Comparison of ENCODE assay signal across 8 cellular contexts in the genomic region with DNA sequence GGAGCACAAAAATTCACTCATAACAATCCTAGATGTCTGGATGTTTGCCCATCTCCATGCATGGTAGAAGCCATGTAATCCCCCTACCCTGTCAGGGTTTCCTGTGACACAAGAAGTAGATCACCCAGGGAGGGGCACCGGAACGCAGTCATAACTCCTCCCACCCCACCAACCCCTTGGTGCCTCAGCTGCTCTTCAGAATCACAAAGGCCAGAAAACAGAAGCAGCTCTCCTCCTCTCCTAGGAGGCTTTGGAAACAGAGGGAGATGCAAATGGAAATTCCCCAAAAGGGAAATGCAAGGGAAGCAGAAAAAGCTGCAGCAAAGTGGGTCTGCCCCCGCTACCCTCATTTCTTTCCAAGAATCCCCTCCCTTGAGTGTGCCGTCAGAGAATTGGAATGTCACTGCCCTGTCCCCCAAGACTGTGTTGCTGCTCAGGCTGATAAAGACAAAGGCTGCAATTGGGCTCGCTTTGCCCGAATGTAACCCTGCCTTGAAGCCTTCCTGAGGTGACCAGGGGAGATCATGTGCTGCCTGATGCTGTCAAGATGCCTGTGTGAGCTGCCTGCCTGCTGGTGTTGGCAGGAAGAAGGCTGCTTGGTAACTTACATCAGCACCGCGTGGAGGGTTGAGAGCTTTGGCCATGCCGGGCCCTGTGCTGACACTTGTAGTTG.
DNase-seq lines count a peak whose midpoint lies in the region; ATAC-seq and TF ChIP-seq lines count a peak whose summit lies in the region.

No MANE protein-coding gene starts in this region.

- H3K9me3 Mint-ChIP-seq in activated T-cell treated with anti-CD3 and anti-CD28 coated beads, Interleukin-2, amount 50 U/mL, for 72 hours: no peaks in the 10 kb centered on the region
- no peaks in the 10 kb centered on the region for H3K9me3 Mint-ChIP-seq in activated T-cell treated with anti-CD3 and anti-CD28 coated beads, Interleukin-2, amount 50 U/mL, for 24 hours

- no peaks in the 10 kb centered on the region for H3K27me3 ChIP-seq in smooth muscle cell (ENCODE audit: low read depth)

- H3K4me3 Mint-ChIP-seq in activated T-cell treated with anti-CD3 and anti-CD28 coated beads, Interleukin-2, amount 50 U/mL, for 72 hours: peak overlapping the region; percentile 22 to 54
- H3K4me3 Mint-ChIP-seq in activated T-cell treated with anti-CD3 and anti-CD28 coated beads, Interleukin-2, amount 50 U/mL, for 24 hours: no peak overlapping the region

- H3K27ac ChIP-seq in smooth muscle cell (ENCODE audit: low read depth): peak overlapping the region; percentile 97

- H3K36me3 ChIP-seq in smooth muscle cell (ENCODE audit: low read depth): no peaks in the 10 kb centered on the region

- H3K79me2 ChIP-seq in smooth muscle cell (ENCODE audit: low read depth): no peaks in the 10 kb centered on the region

- TF ChIP-seq CTCF in smooth muscle cell (IDR thresholded peaks at IDR 0.05; ENCODE audit: borderline replicate concordance, insufficient read depth, poor library complexity, severe bottlenecking): no peak

- peak overlapping the region; percentile 92 for H3K4me2 ChIP-seq in smooth muscle cell

- H2AFZ ChIP-seq in smooth muscle cell (ENCODE audit: low read depth): peak overlapping the region; percentile 79

- no peak overlapping the region for H3K4me3 ChIP-seq in smooth muscle cell

- peaks cover 36% of the 10 kb centered on the region for H3K4me1 ChIP-seq in smooth muscle cell (ENCODE audit: low read depth)

- H3K27me3 Mint-ChIP-seq in activated T-cell treated with anti-CD3 and anti-CD28 coated beads, Interleukin-2, amount 50 U/mL, for 72 hours (ENCODE audit: low read depth): peaks cover 38% of the 10 kb centered on the region
- H3K27me3 Mint-ChIP-seq in activated T-cell treated with anti-CD3 and anti-CD28 coated beads, Interleukin-2, amount 50 U/mL, for 24 hours: peaks cover 63% of the 10 kb centered on the region

- H3K4me1 Mint-ChIP-seq in activated T-cell treated with anti-CD3 and anti-CD28 coated beads, Interleukin-2, amount 50 U/mL, for 72 hours (ENCODE audit: low read depth): peaks cover 50% of the 10 kb centered on the region
- H3K4me1 Mint-ChIP-seq in activated T-cell treated with anti-CD3 and anti-CD28 coated beads, Interleukin-2, amount 50 U/mL, for 24 hours (ENCODE audit: low read depth): peaks cover 37% of the 10 kb centered on the region

- H4K20me1 ChIP-seq in smooth muscle cell (ENCODE audit: low read depth): no peaks in the 10 kb centered on the region

- peak overlapping the region; percentile 53 for H3K9ac ChIP-seq in smooth muscle cell (ENCODE audit: low read depth)

- H3K27ac Mint-ChIP-seq in activated T-cell treated with anti-CD3 and anti-CD28 coated beads, Interleukin-2, amount 50 U/mL, for 72 hours: peak overlapping the region; percentile 82
- H3K27ac Mint-ChIP-seq in activated T-cell treated with anti-CD3 and anti-CD28 coated beads, Interleukin-2, amount 50 U/mL, for 24 hours: no peak overlapping the region

- whole genome bisulfite sequencing in smooth muscle cell (ENCODE audit: low lambda C conversion rate): 7% methylated on average over 9 of the region's 9 CpGs

- no peaks in the 10 kb centered on the region for H3K9me3 ChIP-seq in smooth muscle cell (replicated peaks; ENCODE audit: low read depth)

- ATAC-seq in activated T-cell treated with anti-CD3 and anti-CD28 coated beads, Interleukin-2, amount 50 U/mL, for 72 hours (replicated peaks in 1 of 2): peak in 1 of 2 donors; percentile 41
- no peak for ATAC-seq in GM19395 (IDR thresholded peaks at IDR 0.05; ENCODE audit: unreplicated experiment)

- peak; percentile 43 to 47 for DNase-seq in activated T-cell treated with anti-CD3 and anti-CD28 coated beads, Interleukin-2, amount 50 U/mL, for 72 hours
- DNase-seq in activated T-cell treated with anti-CD3 and anti-CD28 coated beads, Interleukin-2, amount 50 U/mL, for 24 hours: no peak
- DNase-seq in cerebellar cortex (ENCODE audit: low spot score): peak; percentile 71
- peak; percentile 42 for DNase-seq in kidney glomerular epithelial cell (lab: John Stamatoyannopoulos, UW)
- peak; percentile 42 for DNase-seq in smooth muscle cell (lab: John Stamatoyannopoulos, UW; ENCODE audit: unreplicated experiment)
- DNase-seq in NCI-H1436 treated with DMSO at 0.1 percent for 48 hours (lab: John Stamatoyannopoulos, UW): no peak
- DNase-seq in stimulated activated CD4-positive, alpha-beta T cell treated with anti-CD3 and anti-CD28 coated beads, Interleukin-4, amount 100 ng/mL, for 4 hours: no peak

- H3K36me3 Mint-ChIP-seq in activated T-cell treated with anti-CD3 and anti-CD28 coated beads, Interleukin-2, amount 50 U/mL, for 72 hours (ENCODE audit: insufficient read depth in 2 of 2): peaks cover under 1 to 6% of the 10 kb centered on the region in 2 donors
- H3K36me3 Mint-ChIP-seq in activated T-cell treated with anti-CD3 and anti-CD28 coated beads, Interleukin-2, amount 50 U/mL, for 24 hours (ENCODE audit: low read depth): no peaks in the 10 kb centered on the region

- peaks cover 33% of the 10 kb centered on the region for H3F3A ChIP-seq in smooth muscle cell (ENCODE audit: low read depth)

Comparison
In these comparisons a context has a peak if more than half of its experiments do, and no peak if none do; other contexts are left out.
1. DNase-seq: peak in activated T-cell treated with anti-CD3 and anti-CD28 coated beads, Interleukin-2, amount 50 U/mL, for 72 hours (2 of 2), cerebellar cortex (single experiment), kidney glomerular epithelial cell (single experiment) and smooth muscle cell (single experiment); none in activated T-cell treated with anti-CD3 and anti-CD28 coated beads, Interleukin-2, amount 50 U/mL, for 24 hours (single experiment), NCI-H1436 treated with DMSO at 0.1 percent for 48 hours (single experiment) and stimulated activated CD4-positive, alpha-beta T cell treated with anti-CD3 and anti-CD28 coated beads, Interleukin-4, amount 100 ng/mL, for 4 hours (0 of 2).